Comparison of ENCODE assay signal across 14 cellular contexts in the genomic region with DNA sequence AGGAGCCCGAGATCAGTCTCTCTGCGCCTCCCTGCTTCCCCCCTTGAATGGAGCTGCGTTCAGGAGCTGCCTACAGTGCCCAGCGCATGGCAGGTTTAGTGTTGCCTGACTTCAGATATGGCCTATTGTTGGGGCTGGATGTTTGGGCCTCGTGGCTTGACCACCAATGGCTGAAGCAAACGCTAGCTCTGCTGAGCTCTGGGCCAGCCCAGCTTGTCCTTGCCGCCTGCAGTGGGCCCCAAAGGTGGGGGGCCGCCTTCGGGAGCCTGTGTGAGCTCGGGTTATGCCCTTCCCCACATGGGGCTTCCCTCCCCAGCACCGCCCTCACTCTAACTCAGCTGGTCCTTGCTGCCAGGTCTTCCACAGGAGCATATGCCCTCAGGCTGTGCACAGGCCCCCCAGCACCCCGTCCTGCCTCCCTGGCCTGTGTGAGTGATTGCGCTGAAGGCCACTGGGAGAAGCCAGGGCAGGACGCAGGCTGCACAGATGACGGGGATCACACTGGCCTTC. TPM values are rescaled to one million over a fixed set of nuclear protein-coding genes. Genes with fewer than 3 reads are reported as not detected.
DNase-seq lines count a peak whose midpoint lies in the region; ATAC-seq and TF ChIP-seq lines count a peak whose summit lies in the region.
"Had no signal": no experiment of that assay in that cellular context is flagged by ENCODE, and none has a peak within 500 bp of the region (broad histone marks: within the 10 kb centered on the region; RNA-seq: fewer than 3 reads in every experiment).

No MANE protein-coding gene starts in this region.

- H3K4me3 ChIP-seq in iPS-18c (ENCODE audit: insufficient read depth, low read depth, low read length) (peak overlapping the region; percentile 31), stomach (no peak overlapping the region)
- H3K4me3 ChIP-seq: PC-9 had no signal

- TF ChIP-seq EP300 in stomach (IDR thresholded peaks at IDR 0.05): no peak

- H3K36me3 Mint-ChIP-seq in activated naive CD4-positive, alpha-beta T cell treated with anti-CD3 and anti-CD28 coated beads, Interleukin-2, amount 10 ng/mL, durations not matched to agents 7 days and 5 days: peaks cover 3% of the 10 kb centered on the region
- peaks cover 11% of the 10 kb centered on the region for H3K36me3 Mint-ChIP-seq in activated naive CD4-positive, alpha-beta T cell treated with anti-CD3 and anti-CD28 coated beads for 36 hours (ENCODE audit: low read depth)
- H3K36me3 Mint-ChIP-seq in activated T-helper 2 cell treated with anti-CD3 and anti-CD28 coated beads, Interferon-gamma antibody, Interleukin-2, Interleukin-4, amounts not matched to agents 10 μg/mL and 5 μg/mL and 100 μg/mL, durations not matched to agents 14 hours and 24 hours and 36 hours (ENCODE audit: low read depth): peaks cover 8% of the 10 kb centered on the region

- peaks cover 16% of the 10 kb centered on the region for H3K4me1 Mint-ChIP-seq in activated naive CD4-positive, alpha-beta T cell treated with anti-CD3 and anti-CD28 coated beads, Interleukin-2, amount 10 ng/mL, durations not matched to agents 7 days and 5 days
- peaks cover 15% of the 10 kb centered on the region for H3K4me1 Mint-ChIP-seq in activated naive CD4-positive, alpha-beta T cell treated with anti-CD3 and anti-CD28 coated beads for 36 hours (ENCODE audit: low read depth)
- peaks cover 8% of the 10 kb centered on the region for H3K4me1 Mint-ChIP-seq in activated T-helper 2 cell treated with anti-CD3 and anti-CD28 coated beads, Interferon-gamma antibody, Interleukin-2, Interleukin-4, amounts not matched to agents 10 μg/mL and 5 μg/mL and 100 μg/mL, durations not matched to agents 14 hours and 24 hours and 36 hours (ENCODE audit: low read depth)

- H3K4me1 ChIP-seq in stomach: peaks cover 27 to 54% (median 48%) of the 10 kb centered on the region in 4 donors

- 79 to 84% (median 82%) methylated on average over 8 to 15 of the region's 15 CpGs for whole genome bisulfite sequencing in stomach, 5 donors

- peak overlapping the region; percentile 31 for H3K4me3 Mint-ChIP-seq in activated naive CD4-positive, alpha-beta T cell treated with anti-CD3 and anti-CD28 coated beads, Interleukin-2, amount 10 ng/mL, durations not matched to agents 7 days and 5 days
- H3K4me3 Mint-ChIP-seq in activated naive CD4-positive, alpha-beta T cell treated with anti-CD3 and anti-CD28 coated beads for 36 hours: no peak overlapping the region
- peak overlapping the region; percentile 21 for H3K4me3 Mint-ChIP-seq in activated T-helper 2 cell treated with anti-CD3 and anti-CD28 coated beads, Interferon-gamma antibody, Interleukin-2, Interleukin-4, amounts not matched to agents 10 μg/mL and 5 μg/mL and 100 μg/mL, durations not matched to agents 14 hours and 24 hours and 36 hours (ENCODE audit: low read depth)

- TF ChIP-seq POLR2A in stomach (IDR thresholded peaks at IDR 0.05): no peak

- no peaks in the 10 kb centered on the region for H3K27me3 ChIP-seq in stomach

- DNase-seq in activated naive CD4-positive, alpha-beta T cell treated with anti-CD3 and anti-CD28 coated beads, Interleukin-2, amount 10 ng/mL, durations not matched to agents 7 days and 5 days: no peak
- no peak for DNase-seq in activated naive CD4-positive, alpha-beta T cell treated with anti-CD3 and anti-CD28 coated beads for 36 hours
- DNase-seq in activated T-helper 2 cell treated with anti-CD3 and anti-CD28 coated beads, Interferon-gamma antibody, Interleukin-2, Interleukin-4, amounts not matched to agents 10 μg/mL and 5 μg/mL and 100 μg/mL, durations not matched to agents 14 hours and 24 hours and 36 hours (ENCODE audit: low spot score): no peak
- DNase-seq in stomach (no peak), hypothalamus (lab: John Stamatoyannopoulos, UW) (no peak), NOMO-1 treated with DMSO at 0.1 percent for 48 hours (lab: John Stamatoyannopoulos, UW; ENCODE audit: unreplicated experiment) (no peak)
- DNase-seq: activated CD8-positive, alpha-beta T cell treated with anti-CD3 and anti-CD28 coated beads, Interleukin-2, amount 10 ng/mL, durations not matched to agents 7 days and 5 days; activated gamma-delta T cell treated with Interleukin-2 at 50 U/mL for 16 hours; NCI-H2081 treated with DMSO at 0.1 percent for 48 hours; PC-9 had no signal

- ATAC-seq in GM21381 (IDR thresholded peaks at IDR 0.05; ENCODE audit: unreplicated experiment): no peak
- ATAC-seq: activated CD8-positive, alpha-beta T cell treated with anti-CD3 and anti-CD28 coated beads, Interleukin-2, amount 10 ng/mL, durations not matched to agents 7 days and 5 days had no signal

- H3K27ac ChIP-seq in stomach: peak overlapping the region; percentile 73 to 99 (median 97)
- H3K27ac ChIP-seq: PC-9 had no signal

- peaks cover 7% of the 10 kb centered on the region for H3K27me3 Mint-ChIP-seq in activated naive CD4-positive, alpha-beta T cell treated with anti-CD3 and anti-CD28 coated beads, Interleukin-2, amount 10 ng/mL, durations not matched to agents 7 days and 5 days
- H3K27me3 Mint-ChIP-seq in activated naive CD4-positive, alpha-beta T cell treated with anti-CD3 and anti-CD28 coated beads for 36 hours (ENCODE audit: low read depth): no peaks in the 10 kb centered on the region
- H3K27me3 Mint-ChIP-seq in activated T-helper 2 cell treated with anti-CD3 and anti-CD28 coated beads, Interferon-gamma antibody, Interleukin-2, Interleukin-4, amounts not matched to agents 10 μg/mL and 5 μg/mL and 100 μg/mL, durations not matched to agents 14 hours and 24 hours and 36 hours (ENCODE audit: low read depth): no peaks in the 10 kb centered on the region

- no peak overlapping the region for H3K27ac Mint-ChIP-seq in activated naive CD4-positive, alpha-beta T cell treated with anti-CD3 and anti-CD28 coated beads, Interleukin-2, amount 10 ng/mL, durations not matched to agents 7 days and 5 days
- H3K27ac Mint-ChIP-seq in activated naive CD4-positive, alpha-beta T cell treated with anti-CD3 and anti-CD28 coated beads for 36 hours: no peak overlapping the region
- no peak overlapping the region for H3K27ac Mint-ChIP-seq in activated T-helper 2 cell treated with anti-CD3 and anti-CD28 coated beads, Interferon-gamma antibody, Interleukin-2, Interleukin-4, amounts not matched to agents 10 μg/mL and 5 μg/mL and 100 μg/mL, durations not matched to agents 14 hours and 24 hours and 36 hours
- H3K27ac Mint-ChIP-seq: activated CD8-positive, alpha-beta T cell treated with anti-CD3 and anti-CD28 coated beads, Interleukin-2, amount 10 ng/mL, durations not matched to agents 7 days and 5 days; T-helper 2 cell treated with Interferon-gamma antibody and Interleukin-4, amounts not matched to agents 5 μg/mL and 100 μg/mL, for 36 hours had no signal

- intact Hi-C loops in activated naive CD4-positive, alpha-beta T cell treated with anti-CD3 and anti-CD28 coated beads for 36 hours (cut with micrococcal nuclease): no loop called here
- intact Hi-C loops in activated T-helper 2 cell treated with anti-CD3 and anti-CD28 coated beads, Interferon-gamma antibody, Interleukin-2, Interleukin-4, amounts not matched to agents 10 μg/mL and 5 μg/mL and 100 μg/mL, durations not matched to agents 14 hours and 24 hours and 36 hours (cut with micrococcal nuclease): loop anchor here (5.0 kb wide), 2 partner anchors 44 to 111 kb away; a partner anchor contains a TSS
- intact Hi-C loops in stomach (cut with DNase I; ENCODE audit: low total_unique reads): no loop called here

- H3K9me3 ChIP-seq in iPS-18c (ENCODE audit: control insufficient read depth, insufficient read depth, low read length) (no peaks in the 10 kb centered on the region), stomach (no peaks in the 10 kb centered on the region)

- no peak for TF ChIP-seq CTCF in stomach (IDR thresholded peaks at IDR 0.05)

- peaks cover 5 to 16% (median 16%) of the 10 kb centered on the region in 4 donors for H3K36me3 ChIP-seq in stomach

- H3K9me3 Mint-ChIP-seq in activated naive CD4-positive, alpha-beta T cell treated with anti-CD3 and anti-CD28 coated beads, Interleukin-2, amount 10 ng/mL, durations not matched to agents 7 days and 5 days: no peaks in the 10 kb centered on the region
- no peaks in the 10 kb centered on the region for H3K9me3 Mint-ChIP-seq in activated naive CD4-positive, alpha-beta T cell treated with anti-CD3 and anti-CD28 coated beads for 36 hours
- H3K9me3 Mint-ChIP-seq in activated T-helper 2 cell treated with anti-CD3 and anti-CD28 coated beads, Interferon-gamma antibody, Interleukin-2, Interleukin-4, amounts not matched to agents 10 μg/mL and 5 μg/mL and 100 μg/mL, durations not matched to agents 14 hours and 24 hours and 36 hours: no peaks in the 10 kb centered on the region
- H3K9me3 Mint-ChIP-seq: T-helper 2 cell treated with Interferon-gamma antibody and Interleukin-4, amounts not matched to agents 5 μg/mL and 100 μg/mL, for 36 hours had no signal

- CTCF ChIA-PET in activated naive CD4-positive, alpha-beta T cell treated with anti-CD3 and anti-CD28 coated beads, Interleukin-2, amount 10 ng/mL, durations not matched to agents 7 days and 5 days (lab: Charles Lee): no interaction called here
- CTCF ChIA-PET in activated naive CD4-positive, alpha-beta T cell treated with anti-CD3 and anti-CD28 coated beads for 36 hours (lab: Charles Lee): no interaction called here

RNA-seq across cellular contexts. Expression of a gene that starts 2.0 kb away (rescaled TPM):
- total RNA-seq in activated naive CD4-positive, alpha-beta T cell treated with anti-CD3 and anti-CD28 coated beads for 36 hours: 100 to 1,000 TPM; 121 to 122 TPM
- 128 and 131 TPM in 2 replicates for total RNA-seq in activated T-helper 2 cell treated with anti-CD3 and anti-CD28 coated beads, Interferon-gamma antibody, Interleukin-2, Interleukin-4, amounts not matched to agents 10 μg/mL and 5 μg/mL and 100 μg/mL, durations not matched to agents 14 hours and 24 hours and 36 hours
- total RNA-seq in stomach: 100 to 1,000 TPM in 2 of 5 donors, 10 to 100 TPM in 3; 17.3 to 271 (median 82.9) TPM
- polyA plus RNA-seq in stomach: 100 to 1,000 TPM; 177 to 234 (median 218) TPM

RNA-seq across cellular contexts. Expression of a gene that starts 3.5 kb away (rescaled TPM):
- 10 to 100 TPM; 31.5 to 35.2 TPM for total RNA-seq in activated naive CD4-positive, alpha-beta T cell treated with anti-CD3 and anti-CD28 coated beads for 36 hours
- total RNA-seq in activated T-helper 2 cell treated with anti-CD3 and anti-CD28 coated beads, Interferon-gamma antibody, Interleukin-2, Interleukin-4, amounts not matched to agents 10 μg/mL and 5 μg/mL and 100 μg/mL, durations not matched to agents 14 hours and 24 hours and 36 hours: 62.6 and 63.1 TPM in 2 replicates
- total RNA-seq in stomach: 100 to 1,000 TPM in 1 of 5 donors, 10 to 100 TPM in 4; 14.0 to 440 (median 67.7) TPM
- polyA plus RNA-seq in stomach: 100 to 1,000 TPM in 2 of 3 donors, 10 to 100 TPM in 1; 83.2 to 109 (median 107) TPM

RNA-seq across cellular contexts. Expression of a gene that starts 7.3 kb away (rescaled TPM):
- total RNA-seq in activated naive CD4-positive, alpha-beta T cell treated with anti-CD3 and anti-CD28 coated beads for 36 hours: under 1 TPM; 0.10 to 0.25 TPM
- 0.32 and 0.57 TPM in 2 replicates for total RNA-seq in activated T-helper 2 cell treated with anti-CD3 and anti-CD28 coated beads, Interferon-gamma antibody, Interleukin-2, Interleukin-4, amounts not matched to agents 10 μg/mL and 5 μg/mL and 100 μg/mL, durations not matched to agents 14 hours and 24 hours and 36 hours
- 10 to 100 TPM in 1 of 5 donors, 1 to 10 TPM in 1, under 1 TPM in 2, not detected in 1; 0.14 to 25.8 (median 2.5) TPM for total RNA-seq in stomach
- polyA plus RNA-seq in stomach: 1 to 10 TPM; 1.0 to 2.0 (median 1.5) TPM
- total RNA-seq: A172 had no signal

RNA-seq across cellular contexts. Expression of a gene that starts 11.1 kb away (rescaled TPM):
- 10 to 100 TPM; 65.9 to 66.9 TPM for total RNA-seq in activated naive CD4-positive, alpha-beta T cell treated with anti-CD3 and anti-CD28 coated beads for 36 hours
- 73.7 and 77.2 TPM in 2 replicates for total RNA-seq in activated T-helper 2 cell treated with anti-CD3 and anti-CD28 coated beads, Interferon-gamma antibody, Interleukin-2, Interleukin-4, amounts not matched to agents 10 μg/mL and 5 μg/mL and 100 μg/mL, durations not matched to agents 14 hours and 24 hours and 36 hours
- 100 to 1,000 TPM in 2 of 5 donors, 10 to 100 TPM in 3; 27.2 to 114 (median 30.9) TPM for total RNA-seq in stomach
- polyA plus RNA-seq in stomach: 10 to 100 TPM; 19.9 to 33.6 (median 22.0) TPM

RNA-seq across cellular contexts. Expression of a gene that starts 29.8 kb away (rescaled TPM):
- total RNA-seq in activated naive CD4-positive, alpha-beta T cell treated with anti-CD3 and anti-CD28 coated beads for 36 hours: 10 to 100 TPM; 81.9 to 84.0 TPM
- 156 and 158 TPM in 2 replicates for total RNA-seq in activated T-helper 2 cell treated with anti-CD3 and anti-CD28 coated beads, Interferon-gamma antibody, Interleukin-2, Interleukin-4, amounts not matched to agents 10 μg/mL and 5 μg/mL and 100 μg/mL, durations not matched to agents 14 hours and 24 hours and 36 hours
- total RNA-seq in stomach: 100 to 1,000 TPM in 3 of 5 donors, 10 to 100 TPM in 2; 41.5 to 574 (median 171) TPM
- polyA plus RNA-seq in stomach: 100 to 1,000 TPM in 1 of 3 donors, 10 to 100 TPM in 2; 68.1 to 151 (median 68.8) TPM
